Comparison of ENCODE assay signal across 12 cellular contexts in genomic region chr5:28576022-28576421, GRCh38.
A peak's percentile ranks its signal among the peaks of the same experiment; 100 is the strongest.
DNase-seq lines count a peak whose midpoint lies in the region; FAIRE-seq and TF ChIP-seq lines count a peak whose summit lies in the region.
"Had no signal": no experiment of that assay in that cellular context is flagged by ENCODE, and none has a peak within 500 bp of the region (broad histone marks: within the 10 kb centered on the region; RNA-seq: fewer than 3 reads in every experiment).

No MANE protein-coding gene starts in this region.

- H2AFZ ChIP-seq in astrocyte (ENCODE audit: low read depth, low read length) = no peak overlapping the region
- no peak overlapping the region for H2AFZ ChIP-seq in neural progenitor cell (replicated peaks)

- H3K27me3 Mint-ChIP-seq in astrocyte (ENCODE audit: low read depth, unreplicated experiment) (no peaks in the 10 kb centered on the region), neural progenitor cell (ENCODE audit: insufficient read depth, low read depth) (no peaks in the 10 kb centered on the region)
- H3K27me3 Mint-ChIP-seq: dendritic cell treated with granulocyte-macrophage colony-stimulating factor and Interleukin-4, amounts not matched to agents 40 ng/mL and 50 ng/mL, for 4 days had no signal

- no peaks in the 10 kb centered on the region for H4K20me1 ChIP-seq in astrocyte (ENCODE audit: insufficient read depth, low read length)
- H4K20me1 ChIP-seq in neural progenitor cell (ENCODE audit: low read depth) = no peaks in the 10 kb centered on the region

- H3K9me3 Mint-ChIP-seq in astrocyte (ENCODE audit: unreplicated experiment) (peaks cover 14% of the 10 kb centered on the region), neural progenitor cell (peaks cover 12% of the 10 kb centered on the region)

- H3K9ac ChIP-seq in astrocyte (ENCODE audit: low read length) (no peak overlapping the region), neural progenitor cell (no peak overlapping the region)

- peak; percentile 39 for DNase-seq in H4 (ENCODE audit: low spot score)
- peak; percentile 13 for DNase-seq in LNCaP clone FGC (ENCODE audit: low read depth)
- peak; percentile 3 for DNase-seq in astrocyte (ENCODE audit: low read depth)
- DNase-seq in neural progenitor cell (ENCODE audit: low spot score) = peak; percentile 5
- no peak for DNase-seq in lower leg skin (ENCODE audit: low spot score in 2 of 2)
- no peak for DNase-seq in superior temporal gyrus (ENCODE audit: extremely low spot score)
- no peak for DNase-seq in AG20443 (ENCODE audit: low spot score)
- DNase-seq: activated T-cell treated with anti-CD3 and anti-CD28 coated beads, Interleukin-2, amount 50 U/mL, for 4 hours; stimulated activated CD4-positive, alpha-beta T cell treated with anti-CD3 and anti-CD28 coated beads, Interleukin-2, amount 100 ng/mL, for 24 hours; substantia nigra had no signal

- H3K27me3 ChIP-seq in astrocyte (ENCODE audit: insufficient read depth, low read length) = no peaks in the 10 kb centered on the region
- H3K27me3 ChIP-seq in neural progenitor cell = no peaks in the 10 kb centered on the region

- H3K4me1 Mint-ChIP-seq in astrocyte (ENCODE audit: low read depth, unreplicated experiment) (peaks cover 12% of the 10 kb centered on the region), neural progenitor cell (no peaks in the 10 kb centered on the region)

- H3K36me3 ChIP-seq in astrocyte (ENCODE audit: insufficient read depth, low read length) (no peaks in the 10 kb centered on the region), neural progenitor cell (no peaks in the 10 kb centered on the region)

- H3K4me2 ChIP-seq in astrocyte (ENCODE audit: low read length) (no peak overlapping the region), neural progenitor cell (no peak overlapping the region)

- 66 to 76% methylated on average over 2 of the region's 2 CpGs for WGBS in lower leg skin, 2 donors

- no peaks in the 10 kb centered on the region for H3K79me2 ChIP-seq in astrocyte (ENCODE audit: insufficient read depth, low read length)
- H3K79me2 ChIP-seq in neural progenitor cell (ENCODE audit: low read depth) = no peaks in the 10 kb centered on the region

- FAIRE-seq in astrocyte (lab: Jason Lieb, UNC) = no peak

- H3K27ac ChIP-seq in astrocyte (ENCODE audit: low read depth, low read length) (no peak overlapping the region), neural progenitor cell (no peak overlapping the region)

- intact Hi-C loops in lower leg skin (cut with DNase I; ENCODE audit: low total_unique reads) = no loop called here

- H3K4me3 Mint-ChIP-seq in astrocyte (ENCODE audit: unreplicated experiment) = no peak overlapping the region
- H3K4me3 Mint-ChIP-seq in neural progenitor cell = no peak overlapping the region
- H3K4me3 Mint-ChIP-seq: activated T-cell treated with anti-CD3 and anti-CD28 coated beads, Interleukin-2, amount 50 U/mL, for 4 hours; dendritic cell treated with granulocyte-macrophage colony-stimulating factor and Interleukin-4, amounts not matched to agents 40 ng/mL and 50 ng/mL, for 4 days; nephron had no signal

- no peak for TF ChIP-seq POLR2A in lower leg skin (IDR thresholded peaks at IDR 0.05)

- H3F3A ChIP-seq in neural progenitor cell (ENCODE audit: low read depth) = no peaks in the 10 kb centered on the region

- no peak overlapping the region for H3K27ac Mint-ChIP-seq in astrocyte (ENCODE audit: unreplicated experiment)
- no peak overlapping the region for H3K27ac Mint-ChIP-seq in neural progenitor cell
- H3K27ac Mint-ChIP-seq: dendritic cell treated with granulocyte-macrophage colony-stimulating factor and Interleukin-4, amounts not matched to agents 40 ng/mL and 50 ng/mL, for 4 days; nephron had no signal

- TF ChIP-seq CTCF in LNCaP clone FGC (IDR thresholded peaks at IDR 0.05; ENCODE audit: control insufficient read depth, extremely low read depth, insufficient read depth) = peak; percentile 66
- peak; percentile 32 for TF ChIP-seq CTCF in astrocyte (IDR thresholded peaks at IDR 0.05; ENCODE audit: insufficient read depth, low read depth, low read length)
- peak; percentile 48 for TF ChIP-seq CTCF in neural progenitor cell (IDR thresholded peaks at IDR 0.05)
- TF ChIP-seq CTCF in lower leg skin (IDR thresholded peaks at IDR 0.05) = no peak

- H3K4me1 ChIP-seq in astrocyte (ENCODE audit: insufficient read depth, low read length) = peaks cover 4% of the 10 kb centered on the region
- H3K4me1 ChIP-seq in neural progenitor cell = no peaks in the 10 kb centered on the region

- H3K4me3 ChIP-seq in LNCaP clone FGC (ENCODE audit: low read depth, low read length) (no peak overlapping the region), astrocyte (ENCODE audit: insufficient read depth, low read depth, low read length) (no peak overlapping the region), neural progenitor cell (no peak overlapping the region), lower leg skin (ENCODE audit: low read depth, poor library complexity, severe bottlenecking) (no peak overlapping the region)

- H3K9me3 ChIP-seq in astrocyte (ENCODE audit: insufficient read depth, low read depth, low read length) (no peaks in the 10 kb centered on the region), neural progenitor cell (ENCODE audit: low read depth) (no peaks in the 10 kb centered on the region)

- no peaks in the 10 kb centered on the region for H3K36me3 Mint-ChIP-seq in astrocyte (ENCODE audit: low read depth, unreplicated experiment)
- no peaks in the 10 kb centered on the region for H3K36me3 Mint-ChIP-seq in neural progenitor cell

Comparison
In these comparisons a context has a peak if more than half of its experiments do, and no peak if none do; other contexts are left out.
1. DNase-seq: peak in H4 (single experiment), LNCaP clone FGC (single experiment), astrocyte (single experiment) and neural progenitor cell (single experiment); none in lower leg skin (0 of 2), superior temporal gyrus (single experiment) and AG20443 (single experiment).
2. CTCF ChIP-seq: peak in LNCaP clone FGC (single experiment), astrocyte (single experiment) and neural progenitor cell (single experiment); none in lower leg skin (0 of 3).